1 cellular context compared by ENCODE assay signal in genomic region chr5:103224894-103225246, GRCh38.
TF ChIP-seq lines count a peak whose summit lies in the region.

No MANE protein-coding gene starts in this region.

TF ChIP-seq in HepG2, 621 proteins besides CTCF, POLR2A, EP300 and RAD21 (continued from another document):
- TF ChIP-seq ARID5B (CRISPR knock-in tag; IDR thresholded peaks at IDR 0.05) = no peak
